32 cellular contexts compared by ENCODE assay signal in the genomic region with DNA sequence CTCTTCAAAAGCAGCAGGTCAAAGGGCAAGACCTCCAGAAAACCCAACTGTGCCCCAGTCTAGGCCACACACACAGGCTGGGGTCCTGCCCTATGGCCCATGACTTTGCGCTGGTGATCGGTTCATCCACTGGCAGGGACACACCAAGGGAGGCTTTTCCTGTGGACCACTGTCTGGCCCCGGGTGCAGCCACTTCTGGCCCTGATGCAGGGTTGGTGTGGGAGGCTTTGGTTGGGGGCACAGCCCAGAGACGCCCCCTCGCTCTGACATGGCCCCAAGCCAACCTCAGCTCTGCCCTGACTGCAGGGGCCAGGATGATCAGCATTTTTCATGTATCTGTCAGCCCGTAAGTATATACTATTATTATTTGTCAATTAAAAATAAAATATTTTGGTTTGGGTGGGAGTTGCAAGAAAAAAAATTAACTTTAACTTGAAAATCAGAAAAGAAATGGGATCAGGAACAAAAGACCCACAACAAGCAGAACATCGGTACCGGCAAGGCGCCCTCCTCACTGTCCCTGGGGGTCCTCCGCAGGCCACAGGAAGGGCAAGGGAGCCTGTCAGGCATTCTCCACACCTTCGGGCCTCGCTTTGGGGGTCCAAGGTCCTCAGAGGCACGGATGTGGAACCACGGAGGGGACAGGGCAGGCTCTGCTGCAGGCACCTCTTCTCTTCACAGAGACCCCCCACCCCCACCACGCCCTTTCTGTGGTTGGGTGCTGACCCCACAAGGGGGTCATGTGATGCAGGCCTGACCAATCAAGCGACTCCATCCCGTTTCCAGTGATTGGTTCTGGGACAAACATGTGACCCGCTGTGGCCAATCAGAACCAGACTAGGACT.
"Had no signal": no experiment of that assay in that cellular context is flagged by ENCODE, and none has a peak within 500 bp of the region (broad histone marks: within the 10 kb centered on the region; RNA-seq: fewer than 3 reads in every experiment).

No MANE protein-coding gene starts in this region.

- H3K9me3 ChIP-seq: breast epithelium, esophagus muscularis mucosa, pancreas, prostate gland, uterus had no signal

- H3K4me3 ChIP-seq: breast epithelium, esophagus muscularis mucosa, pancreas, prostate gland, skin epidermis, uterus had no signal

- DNase-seq: activated CD4-positive, alpha-beta memory T cell treated with anti-CD3 and anti-CD28 coated beads for 36 hours; activated CD4-positive, alpha-beta T cell treated with anti-CD3 and anti-CD28 coated beads, Interleukin-2, amount 10 ng/mL, durations not matched to agents 24 days and 14 days; activated CD4-positive, CD25-positive, alpha-beta regulatory T cell treated with anti-CD3 and anti-CD28 coated beads, Interleukin-2, amount 50 U/mL, for 72 hours; activated CD8-positive, alpha-beta memory T cell treated with anti-CD3 and anti-CD28 coated beads, Interleukin-2, amount 50 U/mL, for 4 hours; activated gamma-delta T cell treated with Interleukin-2 at 50 U/mL for 16 hours; activated naive CD4-positive, alpha-beta T cell treated with anti-CD3 and anti-CD28 coated beads, Interleukin-2, amount 50 U/mL, for 16 hours; activated naive CD8-positive, alpha-beta T cell treated with anti-CD3 and anti-CD28 coated beads, Interleukin-2, amount 50 U/mL, for 24 hours; activated T-cell treated with anti-CD3 and anti-CD28 coated beads, Interleukin-2, amount 50 U/mL, for 1 hour; effector CD4-positive, alpha-beta T cell; foreskin melanocyte; left ventricle myocardium superior; nucleus accumbens; pancreas; retina; stimulated activated CD4-positive, alpha-beta T cell treated with anti-CD3 and anti-CD28 coated beads, Interleukin-4, amount 100 ng/mL, for 24 hours; T-helper 9 cell; uterus; WERI-Rb-1 had no signal

- FAIRE-seq: islet of Langerhans, pancreas, TTC549 had no signal

- H3K36me3 Mint-ChIP-seq: activated CD4-positive, alpha-beta memory T cell treated with anti-CD3 and anti-CD28 coated beads for 36 hours; mesothelial cell of epicardium; naive thymus-derived CD4-positive, alpha-beta T cell; stimulated activated effector memory CD8-positive, alpha-beta T cell treated with anti-CD3 and anti-CD28 coated beads, Interleukin-12 subunit alpha, Interleukin-12 subunit beta, amount 100 ng/mL, for 72 hours; type B pancreatic cell had no signal

- H3K4me1 ChIP-seq: breast epithelium, esophagus muscularis mucosa, pancreas, prostate gland, uterus had no signal

- H3K9me3 Mint-ChIP-seq: activated CD4-positive, alpha-beta memory T cell treated with anti-CD3 and anti-CD28 coated beads for 36 hours; activated CD4-positive, alpha-beta T cell treated with anti-CD3 and anti-CD28 coated beads, Interleukin-2, amount 10 ng/mL, durations not matched to agents 24 days and 14 days; activated naive CD8-positive, alpha-beta T cell treated with anti-CD3 and anti-CD28 coated beads, Interleukin-2, amount 50 U/mL, for 24 hours; activated T-helper 17 cell treated with anti-CD3 and anti-CD28 coated beads, Interleukin-2, amount 50 U/mL, for 72 hours; central memory CD8-positive, alpha-beta T cell; dendritic cell treated with granulocyte-macrophage colony-stimulating factor and Interleukin-4, amounts not matched to agents 40 ng/mL and 50 ng/mL, for 4 days; mesothelial cell of epicardium; naive thymus-derived CD4-positive, alpha-beta T cell; stimulated activated effector memory CD8-positive, alpha-beta T cell treated with anti-CD3 and anti-CD28 coated beads, Interleukin-12 subunit alpha, Interleukin-12 subunit beta, amount 100 ng/mL, for 72 hours; stimulated activated naive CD8-positive, alpha-beta T cell treated with anti-CD3 and anti-CD28 coated beads, Interleukin-15, Interleukin-2, amounts not matched to agents 100 ng/mL and 50 ng/mL, for 24 hours; type B pancreatic cell had no signal

- H3K36me3 ChIP-seq: breast epithelium, esophagus muscularis mucosa, pancreas, prostate gland, uterus, WERI-Rb-1 had no signal

- H3K4me3 Mint-ChIP-seq: activated CD4-positive, alpha-beta memory T cell treated with anti-CD3 and anti-CD28 coated beads for 36 hours; activated CD4-positive, alpha-beta T cell treated with anti-CD3 and anti-CD28 coated beads, Interleukin-2, amount 10 ng/mL, durations not matched to agents 24 days and 14 days; activated naive CD8-positive, alpha-beta T cell treated with anti-CD3 and anti-CD28 coated beads, Interleukin-2, amount 50 U/mL, for 24 hours; activated T-helper 17 cell treated with anti-CD3 and anti-CD28 coated beads, Interleukin-2, amount 50 U/mL, for 72 hours; central memory CD8-positive, alpha-beta T cell; dendritic cell treated with granulocyte-macrophage colony-stimulating factor and Interleukin-4, amounts not matched to agents 40 ng/mL and 50 ng/mL, for 4 days; mesothelial cell of epicardium; naive thymus-derived CD4-positive, alpha-beta T cell; stimulated activated effector memory CD8-positive, alpha-beta T cell treated with anti-CD3 and anti-CD28 coated beads, Interleukin-12 subunit alpha, Interleukin-12 subunit beta, amount 100 ng/mL, for 72 hours; stimulated activated naive CD8-positive, alpha-beta T cell treated with anti-CD3 and anti-CD28 coated beads, Interleukin-15, Interleukin-2, amounts not matched to agents 100 ng/mL and 50 ng/mL, for 24 hours; type B pancreatic cell had no signal

- ATAC-seq: activated naive CD8-positive, alpha-beta T cell treated with anti-CD3 and anti-CD28 coated beads, Interleukin-2, amount 50 U/mL, for 24 hours; activated T-helper 17 cell treated with anti-CD3 and anti-CD28 coated beads, Interleukin-2, amount 50 U/mL, for 72 hours; left ventricle myocardium superior; pancreas; stimulated activated effector memory CD8-positive, alpha-beta T cell treated with anti-CD3 and anti-CD28 coated beads, Interleukin-12 subunit alpha, Interleukin-12 subunit beta, amount 100 ng/mL, for 72 hours had no signal

- H3K27ac Mint-ChIP-seq: activated CD4-positive, alpha-beta memory T cell treated with anti-CD3 and anti-CD28 coated beads for 36 hours; activated CD4-positive, alpha-beta T cell treated with anti-CD3 and anti-CD28 coated beads, Interleukin-2, amount 10 ng/mL, durations not matched to agents 24 days and 14 days; activated naive CD8-positive, alpha-beta T cell treated with anti-CD3 and anti-CD28 coated beads, Interleukin-2, amount 50 U/mL, for 24 hours; activated T-helper 17 cell treated with anti-CD3 and anti-CD28 coated beads, Interleukin-2, amount 50 U/mL, for 72 hours; dendritic cell treated with granulocyte-macrophage colony-stimulating factor and Interleukin-4, amounts not matched to agents 40 ng/mL and 50 ng/mL, for 4 days; mesothelial cell of epicardium; stimulated activated effector memory CD8-positive, alpha-beta T cell treated with anti-CD3 and anti-CD28 coated beads, Interleukin-12 subunit alpha, Interleukin-12 subunit beta, amount 100 ng/mL, for 72 hours; stimulated activated naive CD8-positive, alpha-beta T cell treated with anti-CD3 and anti-CD28 coated beads, Interleukin-15, Interleukin-2, amounts not matched to agents 100 ng/mL and 50 ng/mL, for 24 hours; type B pancreatic cell had no signal

- H3K27me3 Mint-ChIP-seq: activated CD4-positive, alpha-beta memory T cell treated with anti-CD3 and anti-CD28 coated beads for 36 hours; activated CD4-positive, alpha-beta T cell treated with anti-CD3 and anti-CD28 coated beads, Interleukin-2, amount 10 ng/mL, durations not matched to agents 24 days and 14 days; activated naive CD8-positive, alpha-beta T cell treated with anti-CD3 and anti-CD28 coated beads, Interleukin-2, amount 50 U/mL, for 24 hours; activated T-helper 17 cell treated with anti-CD3 and anti-CD28 coated beads, Interleukin-2, amount 50 U/mL, for 72 hours; stimulated activated naive CD8-positive, alpha-beta T cell treated with anti-CD3 and anti-CD28 coated beads, Interleukin-15, Interleukin-2, amounts not matched to agents 100 ng/mL and 50 ng/mL, for 24 hours had no signal

- H3K4me1 Mint-ChIP-seq: activated CD4-positive, alpha-beta T cell treated with anti-CD3 and anti-CD28 coated beads, Interleukin-2, amount 10 ng/mL, durations not matched to agents 24 days and 14 days; activated naive CD8-positive, alpha-beta T cell treated with anti-CD3 and anti-CD28 coated beads, Interleukin-2, amount 50 U/mL, for 24 hours; activated T-helper 17 cell treated with anti-CD3 and anti-CD28 coated beads, Interleukin-2, amount 50 U/mL, for 72 hours; mesothelial cell of epicardium; stimulated activated effector memory CD8-positive, alpha-beta T cell treated with anti-CD3 and anti-CD28 coated beads, Interleukin-12 subunit alpha, Interleukin-12 subunit beta, amount 100 ng/mL, for 72 hours had no signal

- H3K27ac ChIP-seq: breast epithelium, esophagus muscularis mucosa, pancreas, prostate gland, skin epidermis, uterus, WERI-Rb-1 had no signal

- H3K27me3 ChIP-seq: pancreas, uterus had no signal
